8 cellular contexts compared by ENCODE assay signal in the genomic region with DNA sequence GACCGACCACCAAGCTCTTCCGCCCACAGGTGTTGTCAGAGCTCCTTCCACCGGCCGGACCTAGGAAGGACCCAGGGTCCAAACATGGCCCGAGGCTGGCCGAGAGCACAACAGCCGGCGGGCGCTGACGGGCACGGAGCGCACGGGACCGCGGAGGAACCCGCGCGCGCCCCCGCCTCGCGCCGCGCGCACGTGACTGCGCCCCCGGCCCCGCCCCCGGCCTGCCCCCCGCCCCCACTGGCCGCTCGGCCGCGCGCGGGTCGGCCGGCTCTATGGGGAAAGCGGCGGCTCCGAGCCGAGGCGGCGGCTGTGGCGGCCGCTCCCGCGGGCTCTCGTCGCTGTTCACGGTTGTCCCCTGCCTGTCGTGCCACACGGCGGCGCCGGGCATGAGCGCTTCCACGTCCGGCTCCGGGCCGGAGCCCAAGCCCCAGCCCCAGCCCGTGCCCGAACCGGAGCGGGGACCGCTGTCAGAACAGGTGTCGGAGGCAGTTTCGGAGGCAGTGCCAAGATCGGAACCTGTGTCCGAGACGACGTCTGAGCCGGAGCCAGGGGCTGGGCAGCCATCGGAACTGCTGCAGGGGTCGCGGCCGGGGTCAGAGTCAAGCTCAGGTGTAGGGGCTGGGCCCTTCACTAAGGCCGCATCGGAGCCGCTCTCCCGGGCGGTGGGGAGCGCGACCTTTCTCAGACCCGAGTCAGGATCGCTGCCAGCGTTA. TPM values are rescaled to one million over a fixed set of nuclear protein-coding genes. Genes with fewer than 3 reads are reported as not detected.
DNase-seq lines count a peak whose midpoint lies in the region; ATAC-seq lines count a peak whose summit lies in the region.

A gene with protein sequence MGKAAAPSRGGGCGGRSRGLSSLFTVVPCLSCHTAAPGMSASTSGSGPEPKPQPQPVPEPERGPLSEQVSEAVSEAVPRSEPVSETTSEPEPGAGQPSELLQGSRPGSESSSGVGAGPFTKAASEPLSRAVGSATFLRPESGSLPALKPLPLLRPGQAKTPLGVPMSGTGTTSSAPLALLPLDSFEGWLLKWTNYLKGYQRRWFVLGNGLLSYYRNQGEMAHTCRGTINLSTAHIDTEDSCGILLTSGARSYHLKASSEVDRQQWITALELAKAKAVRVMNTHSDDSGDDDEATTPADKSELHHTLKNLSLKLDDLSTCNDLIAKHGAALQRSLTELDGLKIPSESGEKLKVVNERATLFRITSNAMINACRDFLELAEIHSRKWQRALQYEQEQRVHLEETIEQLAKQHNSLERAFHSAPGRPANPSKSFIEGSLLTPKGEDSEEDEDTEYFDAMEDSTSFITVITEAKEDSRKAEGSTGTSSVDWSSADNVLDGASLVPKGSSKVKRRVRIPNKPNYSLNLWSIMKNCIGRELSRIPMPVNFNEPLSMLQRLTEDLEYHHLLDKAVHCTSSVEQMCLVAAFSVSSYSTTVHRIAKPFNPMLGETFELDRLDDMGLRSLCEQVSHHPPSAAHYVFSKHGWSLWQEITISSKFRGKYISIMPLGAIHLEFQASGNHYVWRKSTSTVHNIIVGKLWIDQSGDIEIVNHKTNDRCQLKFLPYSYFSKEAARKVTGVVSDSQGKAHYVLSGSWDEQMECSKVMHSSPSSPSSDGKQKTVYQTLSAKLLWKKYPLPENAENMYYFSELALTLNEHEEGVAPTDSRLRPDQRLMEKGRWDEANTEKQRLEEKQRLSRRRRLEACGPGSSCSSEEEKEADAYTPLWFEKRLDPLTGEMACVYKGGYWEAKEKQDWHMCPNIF (plus strand): TSS at position 237 of the 713 bp plus-strand sequence. CDS start 36 bp downstream, at position 273.

- peak within 1 kb of the TSS; percentile 90 to 97 (median 93) for H3K4me3 Mint-ChIP-seq in CD8-positive, alpha-beta memory T cell
- H3K4me3 Mint-ChIP-seq in stimulated activated effector memory CD8-positive, alpha-beta T cell treated with anti-CD3 and anti-CD28 coated beads, Interleukin-12 subunit alpha, Interleukin-12 subunit beta, amount 100 ng/mL, for 72 hours = peak within 1 kb of the TSS; percentile 74

- H3K4me1 Mint-ChIP-seq in CD8-positive, alpha-beta memory T cell = peaks cover 11 to 17% (median 14%) of the 10 kb centered on the region in 3 donors
- peaks cover 11% of the 10 kb centered on the region for H3K4me1 Mint-ChIP-seq in stimulated activated effector memory CD8-positive, alpha-beta T cell treated with anti-CD3 and anti-CD28 coated beads, Interleukin-12 subunit alpha, Interleukin-12 subunit beta, amount 100 ng/mL, for 72 hours

- no peaks in the 10 kb centered on the region for H3K4me1 ChIP-seq in CD8-positive, alpha-beta memory T cell (ENCODE audit: insufficient read depth, low read length)
- peaks cover 0 to 6% of the 10 kb centered on the region in 2 donors for H3K4me1 ChIP-seq in duodenal mucosa (ENCODE audit: control insufficient read depth in 1 of 2, insufficient read depth in 2 of 2, low read length in 2 of 2)

- H3K27ac Mint-ChIP-seq in CD8-positive, alpha-beta memory T cell = peak within 1 kb of the TSS; percentile 57 to 92 (median 83)
- H3K27ac Mint-ChIP-seq in stimulated activated effector memory CD8-positive, alpha-beta T cell treated with anti-CD3 and anti-CD28 coated beads, Interleukin-12 subunit alpha, Interleukin-12 subunit beta, amount 100 ng/mL, for 72 hours = no peak within 1 kb of the TSS

- CTCF ChIA-PET in CD8-positive, alpha-beta memory T cell (lab: Charles Lee) = interaction anchor here (0.8 kb wide), 1 partner anchor 61 kb away, joined by 3 read pairs; no protein-coding TSS in a partner anchor

- H3K36me3 ChIP-seq in CD8-positive, alpha-beta memory T cell (ENCODE audit: insufficient read depth, low read length) = no peaks in the 10 kb centered on the region
- H3K36me3 ChIP-seq in duodenal mucosa (ENCODE audit: control insufficient read depth in 1 of 2, insufficient read depth in 2 of 2, low read length in 2 of 2) = no peaks in the 10 kb centered on the region

- H3K4me3 ChIP-seq in CD8-positive, alpha-beta memory T cell (ENCODE audit: low read length) = peak within 1 kb of the TSS; percentile 69
- peak within 1 kb of the TSS; percentile 62 to 74 for H3K4me3 ChIP-seq in duodenal mucosa (ENCODE audit: low read depth in 1 of 2, low read length in 2 of 2)

- peaks cover 8 to 15% of the 10 kb centered on the region in 2 donors for H3K27me3 Mint-ChIP-seq in CD8-positive, alpha-beta memory T cell

- POLR2A ChIA-PET in CD8-positive, alpha-beta memory T cell (lab: Charles Lee) = interaction anchor here (1.3 kb wide), 1 partner anchor 60 kb away, joined by 8 read pairs; no protein-coding TSS in a partner anchor

- peak in 4 of 5 donors; percentile 4 to 50 (median 12) for DNase-seq in CD8-positive, alpha-beta memory T cell
- peak; percentile 57 for DNase-seq in HuH-7 (ENCODE audit: low spot score)
- DNase-seq in activated CD4-positive, alpha-beta T cell treated with anti-CD3 and anti-CD28 coated beads, Interleukin-2, amount 50 U/mL, for 4 hours = peak; percentile 2 to 6
- DNase-seq in lung microvascular endothelial cell (ENCODE audit: low read depth in 2 of 2) = peak; percentile 29 to 65
- peak; percentile 21 to 62 for DNase-seq in stimulated activated effector memory CD8-positive, alpha-beta T cell treated with anti-CD3 and anti-CD28 coated beads, Interleukin-12 subunit alpha, Interleukin-12 subunit beta, amount 100 ng/mL, for 72 hours (ENCODE audit: low spot score in 2 of 2)
- no peak for DNase-seq in stimulated activated naive CD4-positive, alpha-beta T cell treated with Interleukin-2 at 50 U/mL for 16 hours (lab: John Stamatoyannopoulos, UW)

- peak within 1 kb of the TSS; percentile 42 to 60 for H3K9ac ChIP-seq in duodenal mucosa (ENCODE audit: low read depth in 1 of 2, low read length in 2 of 2)

- no peaks in the 10 kb centered on the region for H3K27me3 ChIP-seq in CD8-positive, alpha-beta memory T cell (ENCODE audit: insufficient read depth, low read length, poor library complexity, severe bottlenecking)
- peaks cover 0 to 6% of the 10 kb centered on the region in 2 donors for H3K27me3 ChIP-seq in duodenal mucosa (ENCODE audit: control insufficient read depth in 1 of 2, insufficient read depth in 2 of 2, low read length in 2 of 2)

- ATAC-seq in stimulated activated effector memory CD8-positive, alpha-beta T cell treated with anti-CD3 and anti-CD28 coated beads, Interleukin-12 subunit alpha, Interleukin-12 subunit beta, amount 100 ng/mL, for 72 hours = peak; percentile 69
- no peak for ATAC-seq in GM21367 (IDR thresholded peaks at IDR 0.05; ENCODE audit: unreplicated experiment)

- H3K9me3 Mint-ChIP-seq in CD8-positive, alpha-beta memory T cell = no peaks in the 10 kb centered on the region
- no peaks in the 10 kb centered on the region for H3K9me3 Mint-ChIP-seq in stimulated activated effector memory CD8-positive, alpha-beta T cell treated with anti-CD3 and anti-CD28 coated beads, Interleukin-12 subunit alpha, Interleukin-12 subunit beta, amount 100 ng/mL, for 72 hours

- no peaks in the 10 kb centered on the region for H3K9me3 ChIP-seq in CD8-positive, alpha-beta memory T cell (ENCODE audit: low read length)
- no peaks in the 10 kb centered on the region for H3K9me3 ChIP-seq in duodenal mucosa (ENCODE audit: control insufficient read depth in 1 of 2, low read length in 2 of 2)

- no peaks in the 10 kb centered on the region for H3K36me3 Mint-ChIP-seq in CD8-positive, alpha-beta memory T cell
- H3K36me3 Mint-ChIP-seq in stimulated activated effector memory CD8-positive, alpha-beta T cell treated with anti-CD3 and anti-CD28 coated beads, Interleukin-12 subunit alpha, Interleukin-12 subunit beta, amount 100 ng/mL, for 72 hours = no peaks in the 10 kb centered on the region

- H3K27ac ChIP-seq in CD8-positive, alpha-beta memory T cell (ENCODE audit: low read depth, low read length) = peak within 1 kb of the TSS; percentile 24
- H3K27ac ChIP-seq in duodenal mucosa (ENCODE audit: low read depth, low read length) = peak within 1 kb of the TSS; percentile 36

RNA-seq across cellular contexts. Expression of the gene that starts here (rescaled TPM):
- total RNA-seq in CD8-positive, alpha-beta memory T cell = under 1 TPM; 0.66 to 0.74 TPM
- 0.74 TPM for polyA plus RNA-seq in CD8-positive, alpha-beta memory T cell
- total RNA-seq in lung microvascular endothelial cell = 10.5 and 15.9 TPM in 2 replicates

Comparison
In these comparisons a context has a peak if more than half of its experiments do, and no peak if none do; other contexts are left out.
1. Peak in DNase-seq, H3K4me3 ChIP-seq and H3K27ac ChIP-seq in CD8-positive, alpha-beta memory T cell; RNA of the gene not detected or under 1 TPM.